Comparison of ENCODE assay signal across 9 cellular contexts in genomic region chr6:2021713-2022125, GRCh38.
DNase-seq lines count a peak whose midpoint lies in the region; ATAC-seq and TF ChIP-seq lines count a peak whose summit lies in the region.
"Had no signal": no experiment of that assay in that cellular context is flagged by ENCODE, and none has a peak within 500 bp of the region (broad histone marks: within the 10 kb centered on the region; RNA-seq: fewer than 3 reads in every experiment).

No MANE protein-coding gene starts in this region.

- H3K4me1 ChIP-seq in stomach (peaks cover 5 to 19% (median 14%) of the 10 kb centered on the region in 4 donors), endodermal cell (ENCODE audit: control insufficient read depth, insufficient read depth, low read length) (peaks cover 2% of the 10 kb centered on the region)
- H3K4me1 ChIP-seq: parathyroid adenoma had no signal

- H3K27ac ChIP-seq in stomach (peak overlapping the region in 1 of 5 donors; percentile 23), endodermal cell (ENCODE audit: low read depth, low read length) (no peak overlapping the region)
- H3K27ac ChIP-seq: parathyroid adenoma had no signal

- TF ChIP-seq CTCF in stomach (IDR thresholded peaks at IDR 0.05): no peak
- no peak for TF ChIP-seq CTCF in endodermal cell (conservative IDR thresholded peaks at IDR 0.05)

- no peaks in the 10 kb centered on the region for H3K36me3 Mint-ChIP-seq in endodermal cell (ENCODE audit: low read depth)

- 27 to 55% (median 32%) methylated on average over 4 of the region's 4 CpGs for WGBS in stomach, 5 donors
- WGBS in endodermal cell (ENCODE audit: insufficient coverage in 1 of 2, insufficient read length in 1 of 2), 2 experiments: 85 to 90% methylated on average over 3 to 4 of the region's 4 CpGs

- H3K4me3 ChIP-seq in stomach (no peak overlapping the region), endodermal cell (ENCODE audit: low read length) (no peak overlapping the region)

- TF ChIP-seq POLR2A in stomach (IDR thresholded peaks at IDR 0.05): no peak

- no peaks in the 10 kb centered on the region for H3K27me3 Mint-ChIP-seq in endodermal cell (ENCODE audit: insufficient read depth)

- peaks cover 6% of the 10 kb centered on the region for H3K4me1 Mint-ChIP-seq in endodermal cell

- intact Hi-C loops in stomach (cut with DNase I; ENCODE audit: low total_unique reads): no loop called here

- DNase-seq in HPDE6-E6E7 (ENCODE audit: extremely low spot score): peak; percentile 41
- DNase-seq in NOMO-1 (lab: John Stamatoyannopoulos, UW; ENCODE audit: unreplicated experiment in 2 of 2): peak; percentile 69 to 71
- peak; percentile 45 for DNase-seq in globus pallidus (ENCODE audit: low spot score)
- peak; percentile 80 for DNase-seq in stomach
- no peak for DNase-seq in NCI-H1048 (lab: John Stamatoyannopoulos, UW)
- DNase-seq in endodermal cell: no peak

- H3K9me3 ChIP-seq in stomach (no peaks in the 10 kb centered on the region), endodermal cell (ENCODE audit: control insufficient read depth, low read length) (no peaks in the 10 kb centered on the region)

- no peak overlapping the region for H3K9ac ChIP-seq in endodermal cell (ENCODE audit: extremely low read depth, low read length, poor library complexity, severe bottlenecking)
- H3K9ac ChIP-seq: parathyroid adenoma had no signal

- no peaks in the 10 kb centered on the region for H3K9me3 Mint-ChIP-seq in endodermal cell

- TF ChIP-seq EP300 in stomach (IDR thresholded peaks at IDR 0.05): no peak

- ATAC-seq in HG02642 (IDR thresholded peaks at IDR 0.05; ENCODE audit: poor library complexity, unreplicated experiment) (no peak), GM21717 (IDR thresholded peaks at IDR 0.05; ENCODE audit: unreplicated experiment) (no peak)

- H3K27ac Mint-ChIP-seq in endodermal cell: no peak overlapping the region

- H3K27me3 ChIP-seq in stomach (no peaks in the 10 kb centered on the region), endodermal cell (ENCODE audit: control insufficient read depth, insufficient read depth, low read length, poor library complexity, severe bottlenecking) (no peaks in the 10 kb centered on the region)

- no peak overlapping the region for H3K4me3 Mint-ChIP-seq in endodermal cell

- H3K36me3 ChIP-seq in stomach (no peaks in the 10 kb centered on the region), endodermal cell (ENCODE audit: control insufficient read depth, insufficient read depth, low read length) (no peaks in the 10 kb centered on the region)

Comparison
In these comparisons a context has a peak if more than half of its experiments do, and no peak if none do; other contexts are left out.
1. DNase-seq: peak in HPDE6-E6E7 (single experiment), NOMO-1 (2 of 2), globus pallidus (single experiment) and stomach (single experiment); none in NCI-H1048 (single experiment) and endodermal cell (single experiment).